Comparison of ENCODE assay signal across 22 cellular contexts in genomic region chr18:74689251-74689650, GRCh38.
DNase-seq lines count a peak whose midpoint lies in the region; ATAC-seq and TF ChIP-seq lines count a peak whose summit lies in the region.
"Had no signal": no experiment of that assay in that cellular context is flagged by ENCODE, and none has a peak within 500 bp of the region (broad histone marks: within the 10 kb centered on the region; RNA-seq: fewer than 3 reads in every experiment).

No MANE protein-coding gene starts in this region.

- H3K4me1 Mint-ChIP-seq in activated CD4-positive, alpha-beta memory T cell treated with anti-CD3 and anti-CD28 coated beads for 36 hours (ENCODE audit: low read depth), result peaks cover 8% of the 10 kb centered on the region

- POLR2A ChIA-PET in activated CD4-positive, alpha-beta memory T cell treated with anti-CD3 and anti-CD28 coated beads for 36 hours (lab: Charles Lee), result no interaction called here

- intact Hi-C loops in activated CD4-positive, alpha-beta memory T cell treated with anti-CD3 and anti-CD28 coated beads for 36 hours (cut with micrococcal nuclease), result no loop called here

- no peak overlapping the region for H3K27ac Mint-ChIP-seq in activated CD4-positive, alpha-beta memory T cell treated with anti-CD3 and anti-CD28 coated beads for 36 hours
- H3K27ac Mint-ChIP-seq: activated CD8-positive, alpha-beta T cell treated with anti-CD3 and anti-CD28 coated beads for 36 hours; activated naive CD4-positive, alpha-beta T cell treated with anti-CD3 and anti-CD28 coated beads for 36 hours; activated T-cell treated with anti-CD3 and anti-CD28 coated beads, Interleukin-2, amount 50 U/mL, for 24 hours; stimulated activated effector memory CD8-positive, alpha-beta T cell treated with anti-CD3 and anti-CD28 coated beads, Interleukin-12 subunit alpha, Interleukin-12 subunit beta, amount 100 ng/mL, for 72 hours; T-helper 1 cell treated with Interleukin-12 subunit alpha and Interleukin-12 subunit beta and Interleukin-4 antibody, amounts not matched to agents 30 μg/mL and 1 μg/mL, for 36 hours had no signal

- no peaks in the 10 kb centered on the region for H3K9me3 Mint-ChIP-seq in activated CD4-positive, alpha-beta memory T cell treated with anti-CD3 and anti-CD28 coated beads for 36 hours
- H3K9me3 Mint-ChIP-seq: activated CD8-positive, alpha-beta T cell treated with anti-CD3 and anti-CD28 coated beads for 36 hours; activated T-cell treated with anti-CD3 and anti-CD28 coated beads, Interleukin-2, amount 50 U/mL, for 24 hours; stimulated activated effector memory CD8-positive, alpha-beta T cell treated with anti-CD3 and anti-CD28 coated beads, Interleukin-12 subunit alpha, Interleukin-12 subunit beta, amount 100 ng/mL, for 72 hours; T-helper 1 cell treated with Interleukin-12 subunit alpha and Interleukin-12 subunit beta and Interleukin-4 antibody, amounts not matched to agents 30 μg/mL and 1 μg/mL, for 36 hours had no signal

- no peaks in the 10 kb centered on the region for H3K27me3 Mint-ChIP-seq in activated CD4-positive, alpha-beta memory T cell treated with anti-CD3 and anti-CD28 coated beads for 36 hours
- H3K27me3 Mint-ChIP-seq: activated CD8-positive, alpha-beta T cell treated with anti-CD3 and anti-CD28 coated beads for 36 hours; activated T-cell treated with anti-CD3 and anti-CD28 coated beads, Interleukin-2, amount 50 U/mL, for 24 hours had no signal

- CTCF ChIA-PET in activated CD4-positive, alpha-beta memory T cell treated with anti-CD3 and anti-CD28 coated beads for 36 hours (lab: Charles Lee), result no interaction called here

- ATAC-seq in HG02610 (IDR thresholded peaks at IDR 0.05; ENCODE audit: unreplicated experiment), result no peak
- ATAC-seq: activated CD8-positive, alpha-beta T cell treated with anti-CD3 and anti-CD28 coated beads for 36 hours; stimulated activated effector memory CD8-positive, alpha-beta T cell treated with anti-CD3 and anti-CD28 coated beads, Interleukin-12 subunit alpha, Interleukin-12 subunit beta, amount 100 ng/mL, for 72 hours had no signal

- TF ChIP-seq POLR2A in erythroblast (IDR thresholded peaks at IDR 0.05; ENCODE audit: low read length), result no peak

- no peak overlapping the region for H3K4me3 Mint-ChIP-seq in activated CD4-positive, alpha-beta memory T cell treated with anti-CD3 and anti-CD28 coated beads for 36 hours
- H3K4me3 Mint-ChIP-seq: activated CD8-positive, alpha-beta T cell treated with anti-CD3 and anti-CD28 coated beads for 36 hours; activated naive CD4-positive, alpha-beta T cell treated with anti-CD3 and anti-CD28 coated beads for 36 hours; activated T-cell treated with anti-CD3 and anti-CD28 coated beads, Interleukin-2, amount 50 U/mL, for 24 hours; stimulated activated effector memory CD8-positive, alpha-beta T cell treated with anti-CD3 and anti-CD28 coated beads, Interleukin-12 subunit alpha, Interleukin-12 subunit beta, amount 100 ng/mL, for 72 hours; T-helper 1 cell treated with Interleukin-12 subunit alpha and Interleukin-12 subunit beta and Interleukin-4 antibody, amounts not matched to agents 30 μg/mL and 1 μg/mL, for 36 hours had no signal

- peak; percentile 20 for DNase-seq in AG20443 (ENCODE audit: low spot score)
- DNase-seq in M059J (ENCODE audit: low read depth), result peak; percentile 5
- peak; percentile 17 for DNase-seq in dermis blood vessel endothelial cell
- peak; percentile 31 for DNase-seq in non-pigmented ciliary epithelial cell (ENCODE audit: low read depth)
- DNase-seq in NCI-H146 (lab: John Stamatoyannopoulos, UW), result no peak
- DNase-seq in erythroblast (lab: John Stamatoyannopoulos, UW), result no peak
- no peak for DNase-seq in activated CD4-positive, alpha-beta memory T cell treated with anti-CD3 and anti-CD28 coated beads for 36 hours
- DNase-seq: activated CD8-positive, alpha-beta T cell treated with anti-CD3 and anti-CD28 coated beads for 36 hours; activated naive CD4-positive, alpha-beta T cell treated with anti-CD3 and anti-CD28 coated beads for 36 hours; activated T-cell treated with anti-CD3 and anti-CD28 coated beads, Interleukin-2, amount 50 U/mL, for 24 hours; colonic mucosa; GOT3; NCI-H1436; NCI-H2171 treated with DMSO at 0.1 percent for 48 hours; NCI-H774; retina; SHP77 treated with DMSO at 0.1 percent for 48 hours; stimulated activated CD4-positive, alpha-beta T cell treated with anti-CD3 and anti-CD28 coated beads, Interleukin-15, amount 100 ng/mL, for 24 hours; WERI-Rb-1 had no signal

- peaks cover 20% of the 10 kb centered on the region for H3K36me3 Mint-ChIP-seq in activated CD4-positive, alpha-beta memory T cell treated with anti-CD3 and anti-CD28 coated beads for 36 hours
- H3K36me3 Mint-ChIP-seq: stimulated activated effector memory CD8-positive, alpha-beta T cell treated with anti-CD3 and anti-CD28 coated beads, Interleukin-12 subunit alpha, Interleukin-12 subunit beta, amount 100 ng/mL, for 72 hours had no signal

Comparison
In these comparisons a context has a peak if more than half of its experiments do, and no peak if none do; other contexts are left out.
1. DNase-seq: peak in AG20443 (single experiment), M059J (single experiment), dermis blood vessel endothelial cell (single experiment) and non-pigmented ciliary epithelial cell (single experiment); none in NCI-H146 (single experiment), erythroblast (0 of 2) and activated CD4-positive, alpha-beta memory T cell treated with anti-CD3 and anti-CD28 coated beads for 36 hours (single experiment).